Comparison of ENCODE assay signal across 8 cellular contexts in the genomic region with DNA sequence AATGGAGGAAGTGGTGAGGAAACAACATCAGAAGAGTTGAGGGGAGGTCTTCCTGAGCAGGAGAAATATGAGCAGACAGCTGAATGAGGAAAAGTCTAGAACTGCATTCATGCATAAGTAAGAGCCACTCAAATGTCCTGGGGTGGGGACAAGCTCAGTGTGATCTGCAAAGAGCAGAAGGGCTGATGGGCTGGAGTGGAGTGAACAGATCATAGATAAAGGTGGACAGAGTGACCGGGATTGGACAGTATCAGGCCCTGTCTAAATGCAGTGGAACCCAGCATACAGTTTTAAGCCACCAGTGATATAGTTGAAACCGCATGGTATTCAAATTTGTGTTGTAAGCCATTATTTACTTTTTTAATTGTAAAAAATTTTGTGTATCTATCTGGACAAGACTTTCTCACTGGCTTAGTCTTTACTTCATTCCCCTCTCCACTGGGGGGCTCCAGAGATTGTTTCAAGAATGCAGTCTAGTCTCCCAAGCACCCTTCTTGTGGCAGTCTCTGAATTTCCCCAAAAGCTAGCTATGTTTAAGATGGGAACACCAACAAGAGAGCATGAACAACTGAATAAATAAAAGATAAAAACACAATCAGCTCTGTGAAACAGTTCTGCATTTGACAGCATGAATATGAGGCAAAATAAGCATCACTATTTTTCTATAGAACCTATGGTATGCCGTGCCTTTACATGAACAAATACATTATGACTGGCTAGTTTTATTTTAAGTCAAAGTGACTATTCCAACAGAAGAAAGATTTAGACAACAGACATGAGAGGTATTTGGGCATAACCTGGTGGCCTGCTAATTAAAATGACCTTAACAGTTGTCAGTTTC. TPM values are rescaled to one million over a fixed set of nuclear protein-coding genes. Genes with fewer than 3 reads are reported as not detected.
A peak's percentile ranks its signal among the peaks of the same experiment; 100 is the strongest.
DNase-seq lines count a peak whose midpoint lies in the region; ATAC-seq and TF ChIP-seq lines count a peak whose summit lies in the region.

No MANE protein-coding gene starts in this region.

- H3K9me3 Mint-ChIP-seq in osteocyte (ENCODE audit: unreplicated experiment): no peaks in the 10 kb centered on the region

- no peaks in the 10 kb centered on the region for H3K36me3 Mint-ChIP-seq in osteocyte (ENCODE audit: unreplicated experiment)

- H3K4me1 Mint-ChIP-seq in osteocyte (ENCODE audit: unreplicated experiment): no peaks in the 10 kb centered on the region

- peaks cover 44% of the 10 kb centered on the region for H3K27me3 Mint-ChIP-seq in osteocyte (ENCODE audit: unreplicated experiment)

- DNase-seq in NCI-H1417 (lab: John Stamatoyannopoulos, UW): peak; percentile 21 to 65 (median 45)
- no peak for DNase-seq in NCI-H1417 treated with DMSO at 0.1 percent for 48 hours (lab: John Stamatoyannopoulos, UW)
- DNase-seq in RPMI7951 (ENCODE audit: low read depth): peak; percentile 40
- DNase-seq in fibroblast of gingiva (ENCODE audit: low read depth): peak; percentile 35
- DNase-seq in osteocyte (ENCODE audit: extremely low spot score, unreplicated experiment): no peak
- DNase-seq in GOT3 (lab: John Stamatoyannopoulos, UW): no peak

- no peak overlapping the region for H3K27ac Mint-ChIP-seq in osteocyte (ENCODE audit: unreplicated experiment)

- peak; percentile 69 for TF ChIP-seq CTCF in osteocyte (IDR thresholded peaks at IDR 0.05)

- H3K4me3 Mint-ChIP-seq in osteocyte (ENCODE audit: unreplicated experiment): no peak overlapping the region

- peak; percentile 48 for ATAC-seq in HG03521 (IDR thresholded peaks at IDR 0.05; ENCODE audit: unreplicated experiment)
- no peak for ATAC-seq in activated CD4-positive, CD25-positive, alpha-beta regulatory T cell treated with anti-CD3 and anti-CD28 coated beads, Interleukin-2, amount 50 U/mL, for 24 hours

RNA-seq across cellular contexts. Expression of a gene that starts 10.7 kb away (rescaled TPM):
- total RNA-seq in RPMI7951 (2014; rRNA removed; shearing (Covaris generic)): 0.84 and 1.8 TPM in 2 replicates
- total RNA-seq in osteocyte: not detected in 2 replicates

Comparison
In these comparisons a context has a peak if more than half of its experiments do, and no peak if none do; other contexts are left out.
1. DNase-seq: peak in NCI-H1417 (3 of 3), RPMI7951 (single experiment) and fibroblast of gingiva (single experiment); none in NCI-H1417 treated with DMSO at 0.1 percent for 48 hours (single experiment), osteocyte (single experiment) and GOT3 (single experiment).